In the genomic region with DNA sequence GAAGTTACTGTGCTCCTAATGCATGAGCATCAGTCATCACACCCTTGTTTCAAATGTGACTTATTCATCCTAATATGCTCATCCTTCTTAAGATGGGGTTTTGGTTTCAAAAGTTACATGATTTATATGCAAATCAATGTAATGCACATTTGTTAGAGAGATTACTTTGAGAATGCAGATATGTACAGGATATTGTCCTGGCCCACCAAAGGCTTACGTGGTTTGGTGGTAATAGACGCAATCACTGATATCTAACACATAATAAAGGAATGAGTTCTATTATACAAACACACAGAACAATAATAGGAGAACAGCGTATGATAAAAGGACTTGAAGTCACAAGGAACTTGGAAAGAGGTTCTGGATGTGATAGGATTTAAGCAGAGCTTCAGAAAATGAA, we compare ENCODE assay signal across 27 cellular contexts.
"Had no signal": no experiment of that assay in that cellular context is flagged by ENCODE, and none has a peak within 500 bp of the region (broad histone marks: within the 10 kb centered on the region; RNA-seq: fewer than 3 reads in every experiment).

No MANE protein-coding gene starts in this region.

- H3K27ac Mint-ChIP-seq: nephron; neural progenitor cell; progenitor cell of endocrine pancreas; stimulated activated effector memory CD8-positive, alpha-beta T cell treated with anti-CD3 and anti-CD28 coated beads, Interleukin-12 subunit alpha, Interleukin-12 subunit beta, amount 100 ng/mL, for 72 hours; stimulated activated naive B cell treated with anti-CD40 and anti-IgM and Interleukin-4, amounts not matched to agents 10 μg/mL and 1 μg/mL and 100 μg/mL, for 72 hours; stimulated activated naive CD8-positive, alpha-beta T cell treated with anti-CD3 and anti-CD28 coated beads, Interleukin-15, Interleukin-2, amounts not matched to agents 100 ng/mL and 50 ng/mL, for 24 hours had no signal

- H3K4me1 ChIP-seq: neural progenitor cell, parathyroid adenoma, psoas muscle, right lobe of liver, sigmoid colon, stomach, thyroid gland, tibial nerve, upper lobe of left lung, vagina had no signal

- DNase-seq: occipital lobe; ovary; posterior cingulate gyrus; psoas muscle; right cardiac atrium; right lobe of liver; sigmoid colon; small intestine; stimulated activated CD4-positive, alpha-beta T cell treated with anti-CD3 and anti-CD28 coated beads, Interleukin-15, amount 100 ng/mL, for 24 hours; stimulated activated CD4-positive, alpha-beta T cell treated with anti-CD3 and anti-CD28 coated beads, Interleukin-2, amount 100 ng/mL, for 24 hours; stimulated activated CD4-positive, alpha-beta T cell treated with anti-CD3 and anti-CD28 coated beads, Interleukin-2, amount 100 ng/mL, for 48 hours; stimulated activated CD4-positive, alpha-beta T cell treated with anti-CD3 and anti-CD28 coated beads, Interleukin-4, amount 100 ng/mL, for 24 hours; stimulated activated naive B cell treated with anti-CD40 and anti-IgM and Interleukin-4, amounts not matched to agents 10 μg/mL and 1 μg/mL and 100 μg/mL, for 72 hours; stimulated activated naive CD4-positive, alpha-beta T cell treated with Interleukin-2 at 50 U/mL for 16 hours; stomach; thyroid gland; trophoblast cell; upper lobe of left lung had no signal

- H3K4me3 ChIP-seq: neural progenitor cell, ovary, psoas muscle, right lobe of liver, sigmoid colon, stomach, thoracic aorta, thyroid gland, tibial nerve, upper lobe of left lung, vagina had no signal

- H3K79me2 ChIP-seq: parathyroid adenoma had no signal

- H3K27me3 ChIP-seq: neural progenitor cell, ovary, right lobe of liver, sigmoid colon, stomach, thyroid gland, tibial nerve, upper lobe of left lung, vagina had no signal

- H3K9me3 Mint-ChIP-seq: neural progenitor cell; stimulated activated effector memory CD8-positive, alpha-beta T cell treated with anti-CD3 and anti-CD28 coated beads, Interleukin-12 subunit alpha, Interleukin-12 subunit beta, amount 100 ng/mL, for 72 hours; stimulated activated naive B cell treated with anti-CD40 and anti-IgM and Interleukin-4, amounts not matched to agents 10 μg/mL and 1 μg/mL and 100 μg/mL, for 72 hours had no signal

- H3K36me3 Mint-ChIP-seq: neural progenitor cell; stimulated activated effector memory CD8-positive, alpha-beta T cell treated with anti-CD3 and anti-CD28 coated beads, Interleukin-12 subunit alpha, Interleukin-12 subunit beta, amount 100 ng/mL, for 72 hours; stimulated activated naive B cell treated with anti-CD40 and anti-IgM and Interleukin-4, amounts not matched to agents 10 μg/mL and 1 μg/mL and 100 μg/mL, for 72 hours had no signal

- H3K4me2 ChIP-seq: neural progenitor cell had no signal

- H3K4me1 Mint-ChIP-seq: stimulated activated effector memory CD8-positive, alpha-beta T cell treated with anti-CD3 and anti-CD28 coated beads, Interleukin-12 subunit alpha, Interleukin-12 subunit beta, amount 100 ng/mL, for 72 hours; stimulated activated naive B cell treated with anti-CD40 and anti-IgM and Interleukin-4, amounts not matched to agents 10 μg/mL and 1 μg/mL and 100 μg/mL, for 72 hours had no signal

- H3K27me3 Mint-ChIP-seq: stimulated activated naive B cell treated with anti-CD40 and anti-IgM and Interleukin-4, amounts not matched to agents 10 μg/mL and 1 μg/mL and 100 μg/mL, for 72 hours; stimulated activated naive CD8-positive, alpha-beta T cell treated with anti-CD3 and anti-CD28 coated beads, Interleukin-15, Interleukin-2, amounts not matched to agents 100 ng/mL and 50 ng/mL, for 24 hours had no signal

- H3K27ac ChIP-seq: neural progenitor cell, ovary, parathyroid adenoma, psoas muscle, right lobe of liver, sigmoid colon, stomach, thoracic aorta, thyroid gland, tibial nerve, upper lobe of left lung, vagina had no signal

- H3K9ac ChIP-seq: neural progenitor cell, parathyroid adenoma had no signal

- H3K9me3 ChIP-seq: ovary, psoas muscle, right lobe of liver, sigmoid colon, stomach, thoracic aorta, thyroid gland, tibial nerve, upper lobe of left lung, vagina had no signal

- H3K4me3 Mint-ChIP-seq: nephron; neural progenitor cell; stimulated activated effector memory CD8-positive, alpha-beta T cell treated with anti-CD3 and anti-CD28 coated beads, Interleukin-12 subunit alpha, Interleukin-12 subunit beta, amount 100 ng/mL, for 72 hours; stimulated activated naive B cell treated with anti-CD40 and anti-IgM and Interleukin-4, amounts not matched to agents 10 μg/mL and 1 μg/mL and 100 μg/mL, for 72 hours; stimulated activated naive CD8-positive, alpha-beta T cell treated with anti-CD3 and anti-CD28 coated beads, Interleukin-15, Interleukin-2, amounts not matched to agents 100 ng/mL and 50 ng/mL, for 24 hours had no signal

- H3K36me3 ChIP-seq: neural progenitor cell, ovary, right lobe of liver, sigmoid colon, stomach, thoracic aorta, thyroid gland, tibial nerve, upper lobe of left lung, vagina had no signal

- ATAC-seq: psoas muscle; right cardiac atrium; right lobe of liver; stimulated activated effector memory CD8-positive, alpha-beta T cell treated with anti-CD3 and anti-CD28 coated beads, Interleukin-12 subunit alpha, Interleukin-12 subunit beta, amount 100 ng/mL, for 72 hours; stimulated activated naive B cell treated with anti-CD40 and anti-IgM and Interleukin-4, amounts not matched to agents 10 μg/mL and 1 μg/mL and 100 μg/mL, for 72 hours had no signal
